17 cellular contexts compared by ENCODE assay signal in genomic region chr2:230459213-230459612, GRCh38. TPM values are rescaled to one million over a fixed set of nuclear protein-coding genes. Genes with fewer than 3 reads are reported as not detected.
DNase-seq lines count a peak whose midpoint lies in the region; ATAC-seq and TF ChIP-seq lines count a peak whose summit lies in the region.
"Had no signal": no experiment of that assay in that cellular context is flagged by ENCODE, and none has a peak within 500 bp of the region (broad histone marks: within the 10 kb centered on the region; RNA-seq: fewer than 3 reads in every experiment).

No MANE protein-coding gene starts in this region.

- H3K27me3 Mint-ChIP-seq in activated naive CD4-positive, alpha-beta T cell treated with anti-CD3 and anti-CD28 coated beads, Interleukin-2, amount 10 ng/mL, durations not matched to agents 7 days and 5 days = no peaks in the 10 kb centered on the region
- no peaks in the 10 kb centered on the region for H3K27me3 Mint-ChIP-seq in activated naive CD8-positive, alpha-beta T cell treated with anti-CD3 and anti-CD28 coated beads for 36 hours
- H3K27me3 Mint-ChIP-seq: progenitor cell of endocrine pancreas had no signal

- no peak overlapping the region for H3K4me3 Mint-ChIP-seq in activated naive CD4-positive, alpha-beta T cell treated with anti-CD3 and anti-CD28 coated beads, Interleukin-2, amount 10 ng/mL, durations not matched to agents 7 days and 5 days
- no peak overlapping the region for H3K4me3 Mint-ChIP-seq in activated naive CD8-positive, alpha-beta T cell treated with anti-CD3 and anti-CD28 coated beads for 36 hours

- H3K9me3 Mint-ChIP-seq in activated naive CD4-positive, alpha-beta T cell treated with anti-CD3 and anti-CD28 coated beads, Interleukin-2, amount 50 U/mL, for 72 hours = peaks cover 6 to 24% of the 10 kb centered on the region in 2 donors
- peaks cover 11% of the 10 kb centered on the region for H3K9me3 Mint-ChIP-seq in activated naive CD4-positive, alpha-beta T cell treated with anti-CD3 and anti-CD28 coated beads, Interleukin-2, amount 10 ng/mL, durations not matched to agents 7 days and 5 days
- H3K9me3 Mint-ChIP-seq in activated naive CD8-positive, alpha-beta T cell treated with anti-CD3 and anti-CD28 coated beads for 36 hours = peaks cover 13% of the 10 kb centered on the region

- H3K27ac ChIP-seq in upper lobe of right lung = no peak overlapping the region
- H3K27ac ChIP-seq: coronary artery, KMS-11 had no signal

- H3K36me3 Mint-ChIP-seq in activated naive CD4-positive, alpha-beta T cell treated with anti-CD3 and anti-CD28 coated beads, Interleukin-2, amount 50 U/mL, for 72 hours = peaks cover 66 to 80% of the 10 kb centered on the region in 2 donors
- H3K36me3 Mint-ChIP-seq in activated naive CD4-positive, alpha-beta T cell treated with anti-CD3 and anti-CD28 coated beads, Interleukin-2, amount 10 ng/mL, durations not matched to agents 7 days and 5 days = peaks cover 90% of the 10 kb centered on the region
- peaks cover 79% of the 10 kb centered on the region for H3K36me3 Mint-ChIP-seq in activated naive CD8-positive, alpha-beta T cell treated with anti-CD3 and anti-CD28 coated beads for 36 hours

- peak overlapping the region; percentile 3 to 72 for H3K27ac Mint-ChIP-seq in activated naive CD4-positive, alpha-beta T cell treated with anti-CD3 and anti-CD28 coated beads, Interleukin-2, amount 50 U/mL, for 72 hours
- no peak overlapping the region for H3K27ac Mint-ChIP-seq in activated naive CD4-positive, alpha-beta T cell treated with anti-CD3 and anti-CD28 coated beads, Interleukin-2, amount 10 ng/mL, durations not matched to agents 7 days and 5 days
- peak overlapping the region; percentile 50 for H3K27ac Mint-ChIP-seq in activated naive CD8-positive, alpha-beta T cell treated with anti-CD3 and anti-CD28 coated beads for 36 hours
- H3K27ac Mint-ChIP-seq: progenitor cell of endocrine pancreas had no signal

- no peaks in the 10 kb centered on the region for H3K4me1 ChIP-seq in upper lobe of right lung

- H3K27me3 ChIP-seq in upper lobe of right lung = no peaks in the 10 kb centered on the region

- CTCF ChIA-PET in activated naive CD4-positive, alpha-beta T cell treated with anti-CD3 and anti-CD28 coated beads, Interleukin-2, amount 10 ng/mL, durations not matched to agents 7 days and 5 days (lab: Charles Lee) = interaction anchor here (0.7 kb wide), 1 partner anchor 12 kb away, joined by 3 read pairs; no protein-coding TSS in a partner anchor

- no peak for ATAC-seq in activated naive CD4-positive, alpha-beta T cell treated with anti-CD3 and anti-CD28 coated beads, Interleukin-2, amount 50 U/mL, for 72 hours
- ATAC-seq in upper lobe of right lung (peak; percentile 64), GM21723 (IDR thresholded peaks at IDR 0.05; ENCODE audit: unreplicated experiment) (no peak), Right ventricle myocardium superior (ENCODE audit: poor library complexity) (no peak)
- ATAC-seq: PC-3, SK-N-SH treated with all-trans-retinoic acid at 6 μM for 48 hours had no signal

- no peak for DNase-seq in activated naive CD4-positive, alpha-beta T cell treated with anti-CD3 and anti-CD28 coated beads, Interleukin-2, amount 50 U/mL, for 72 hours (ENCODE audit: low spot score in 2 of 2)
- DNase-seq in activated naive CD4-positive, alpha-beta T cell treated with anti-CD3 and anti-CD28 coated beads, Interleukin-2, amount 10 ng/mL, durations not matched to agents 7 days and 5 days = no peak
- DNase-seq in NOMO-1 treated with dmso at 0.1 percent for 144 hours (lab: John Stamatoyannopoulos, UW; ENCODE audit: unreplicated experiment) (peak; percentile 33), upper lobe of right lung (no peak), Right ventricle myocardium superior (no peak)
- DNase-seq in activated naive CD8-positive, alpha-beta T cell treated with anti-CD3 and anti-CD28 coated beads for 36 hours = no peak
- no peak for DNase-seq in effector CD8-positive, alpha-beta T cell (lab: John Stamatoyannopoulos, UW)
- DNase-seq: activated CD4-positive, CD25-positive, alpha-beta regulatory T cell treated with anti-CD3 and anti-CD28 coated beads, Interleukin-2, amount 50 U/mL, for 72 hours; activated T-cell treated with anti-CD3 and anti-CD28 coated beads, Interleukin-2, amount 50 U/mL, for 1 hour; NCI-H1436 treated with DMSO at 0.1 percent for 48 hours; NCI-H226; PC-3 had no signal

- H3K36me3 ChIP-seq in upper lobe of right lung = peaks cover 77% of the 10 kb centered on the region

- TF ChIP-seq CTCF in upper lobe of right lung (IDR thresholded peaks at IDR 0.05) = no peak

- peaks cover 50% of the 10 kb centered on the region for H3K4me1 Mint-ChIP-seq in activated naive CD4-positive, alpha-beta T cell treated with anti-CD3 and anti-CD28 coated beads, Interleukin-2, amount 10 ng/mL, durations not matched to agents 7 days and 5 days
- H3K4me1 Mint-ChIP-seq in activated naive CD8-positive, alpha-beta T cell treated with anti-CD3 and anti-CD28 coated beads for 36 hours = peaks cover 35% of the 10 kb centered on the region

- intact Hi-C loops in upper lobe of right lung (cut with DNase I) = no loop called here
- intact Hi-C loops in Right ventricle myocardium superior (cut with DNase I) = no loop called here

- no peaks in the 10 kb centered on the region for H3K9me3 ChIP-seq in upper lobe of right lung

- H3K4me3 ChIP-seq in upper lobe of right lung = no peak overlapping the region
- H3K4me3 ChIP-seq: coronary artery had no signal

RNA-seq across cellular contexts. Expression of gene SP100, which starts 43.2 kb away (rescaled TPM):
- 100 to 1,000 TPM; 139 to 220 TPM for total RNA-seq in activated naive CD4-positive, alpha-beta T cell treated with anti-CD3 and anti-CD28 coated beads, Interleukin-2, amount 50 U/mL, for 72 hours
- total RNA-seq in activated naive CD8-positive, alpha-beta T cell treated with anti-CD3 and anti-CD28 coated beads for 36 hours = 100 to 1,000 TPM; 108 to 112 TPM
- total RNA-seq in upper lobe of right lung (156 TPM), Right ventricle myocardium superior (50.9 TPM)
